ENCODE assay signal across 21 cellular contexts in genomic region chr1:230844561-230844960, GRCh38.
"Had no signal": no experiment of that assay in that cellular context is flagged by ENCODE, and none has a peak within 500 bp of the region (broad histone marks: within the 10 kb centered on the region; RNA-seq: fewer than 3 reads in every experiment).

No MANE protein-coding gene starts in this region.

- ATAC-seq: activated CD8-positive, alpha-beta T cell treated with anti-CD3 and anti-CD28 coated beads, Interleukin-2, amount 10 ng/mL, durations not matched to agents 7 days and 5 days; PC-3; T-helper 17 cell; WTC11 had no signal

- H3K27me3 Mint-ChIP-seq: activated naive CD4-positive, alpha-beta T cell treated with anti-CD3 and anti-CD28 coated beads, Interleukin-2, amount 50 U/mL, for 24 hours; T-helper 17 cell had no signal

- H3K9me3 ChIP-seq: SJSA1 had no signal

- DNase-seq: activated CD4-positive, alpha-beta T cell treated with anti-CD3 and anti-CD28 coated beads for 48 hours; activated CD4-positive, alpha-beta T cell treated with anti-CD3 and anti-CD28 coated beads, Interleukin-2, amount 50 U/mL, for 4 hours; activated CD4-positive, CD25-positive, alpha-beta regulatory T cell treated with anti-CD3 and anti-CD28 coated beads, Interleukin-2, amount 50 U/mL, for 72 hours; activated CD8-positive, alpha-beta memory T cell treated with anti-CD3 and anti-CD28 coated beads, Interleukin-2, amount 50 U/mL, for 48 hours; activated CD8-positive, alpha-beta T cell treated with anti-CD3 and anti-CD28 coated beads, Interleukin-2, amount 10 ng/mL, durations not matched to agents 7 days and 5 days; activated T-cell treated with anti-CD3 and anti-CD28 coated beads, Interleukin-2, amount 50 U/mL, for 1 hour; KG1; NCI-H1048; NCI-H146; NCI-H187 treated with DMSO at 0.1 percent for 48 hours; NCI-H2081 treated with DMSO at 0.1 percent for 48 hours; NCI-H446; NCI-H524; PC-3; SHP77; T-helper 17 cell; T-helper 9 cell had no signal

- H3K9me3 Mint-ChIP-seq: activated naive CD4-positive, alpha-beta T cell treated with anti-CD3 and anti-CD28 coated beads, Interleukin-2, amount 50 U/mL, for 24 hours; WTC11 had no signal

- H3K27me3 ChIP-seq: SJSA1 had no signal

- H3K4me1 Mint-ChIP-seq: activated naive CD4-positive, alpha-beta T cell treated with anti-CD3 and anti-CD28 coated beads, Interleukin-2, amount 50 U/mL, for 24 hours; T-helper 17 cell had no signal

- H3K4me3 ChIP-seq: SJSA1 had no signal

- H3K4me3 Mint-ChIP-seq: activated CD8-positive, alpha-beta T cell treated with anti-CD3 and anti-CD28 coated beads, Interleukin-2, amount 10 ng/mL, durations not matched to agents 7 days and 5 days; activated naive CD4-positive, alpha-beta T cell treated with anti-CD3 and anti-CD28 coated beads, Interleukin-2, amount 50 U/mL, for 24 hours; brain; T-helper 17 cell; WTC11 had no signal

- H3K27ac Mint-ChIP-seq: activated CD8-positive, alpha-beta T cell treated with anti-CD3 and anti-CD28 coated beads, Interleukin-2, amount 10 ng/mL, durations not matched to agents 7 days and 5 days; activated naive CD4-positive, alpha-beta T cell treated with anti-CD3 and anti-CD28 coated beads, Interleukin-2, amount 50 U/mL, for 24 hours; brain; T-helper 17 cell; WTC11 had no signal
